Comparison of ENCODE assay signal across 22 cellular contexts in the genomic region with DNA sequence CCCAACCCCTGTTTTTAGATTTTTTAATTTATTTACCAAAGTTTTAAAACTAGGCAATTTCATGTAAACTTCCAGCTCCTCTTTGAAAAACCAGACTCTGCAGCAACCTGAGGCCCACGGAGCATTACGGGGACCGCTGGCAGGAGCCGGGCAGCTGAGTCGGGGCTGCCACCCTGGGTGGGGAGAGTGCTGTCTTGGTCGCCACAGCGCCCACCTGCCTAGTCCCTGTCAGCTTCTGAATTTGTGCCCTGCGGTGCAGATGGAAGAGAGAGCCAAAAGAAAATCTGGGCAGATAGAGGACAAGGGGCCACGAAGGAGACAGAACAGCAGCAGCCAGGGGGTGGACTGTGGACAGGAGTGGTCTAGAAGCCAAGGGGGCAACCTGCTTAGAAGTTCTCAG. TPM values are rescaled to one million over a fixed set of nuclear protein-coding genes. Genes with fewer than 3 reads are reported as not detected.
A peak's percentile ranks its signal among the peaks of the same experiment; 100 is the strongest.
DNase-seq lines count a peak whose midpoint lies in the region; ATAC-seq, FAIRE-seq and TF ChIP-seq lines count a peak whose summit lies in the region.
"Had no signal": no experiment of that assay in that cellular context is flagged by ENCODE, and none has a peak within 500 bp of the region (broad histone marks: within the 10 kb centered on the region; RNA-seq: fewer than 3 reads in every experiment).

No MANE protein-coding gene starts in this region.

- peaks cover 16% of the 10 kb centered on the region for H3K36me3 Mint-ChIP-seq in activated T-cell treated with anti-CD3 and anti-CD28 coated beads, Interleukin-2, amount 50 U/mL, for 24 hours (ENCODE audit: low read depth)
- peaks cover 5% of the 10 kb centered on the region for H3K36me3 Mint-ChIP-seq in central memory CD8-positive, alpha-beta T cell (ENCODE audit: insufficient read depth)

- 90 to 97% (median 96%) methylated on average over 9 of the region's 9 CpGs for WGBS in small intestine, 3 donors
- WGBS in ovary, 3 donors = 68 to 83% (median 81%) methylated on average over 9 of the region's 9 CpGs

- TF ChIP-seq POLR2A in Peyer's patch (IDR thresholded peaks at IDR 0.05) = no peak
- TF ChIP-seq POLR2A in ovary (IDR thresholded peaks at IDR 0.05) = no peak

- H3K27me3 ChIP-seq in Peyer's patch (no peaks in the 10 kb centered on the region), small intestine (ENCODE audit: control insufficient read depth in 2 of 2, insufficient read depth in 2 of 2, low read length in 2 of 2) (no peaks in the 10 kb centered on the region), ovary (no peaks in the 10 kb centered on the region)
- H3K27me3 ChIP-seq: cardiac muscle cell, pancreas, sigmoid colon, tibial artery had no signal

- H3K4me1 ChIP-seq in Peyer's patch = no peaks in the 10 kb centered on the region
- H3K4me1 ChIP-seq in small intestine (ENCODE audit: control insufficient read depth in 2 of 2, insufficient read depth in 1 of 2, low read depth in 1 of 2, low read length in 1 of 2) = peaks cover 0 to 1% of the 10 kb centered on the region in 2 donors
- H3K4me1 ChIP-seq in ovary (ENCODE audit: insufficient read depth) = no peaks in the 10 kb centered on the region
- H3K4me1 ChIP-seq: lower lobe of right lung had no signal

- TF ChIP-seq EP300 in ovary (IDR thresholded peaks at IDR 0.05) = no peak

- no peak for DNase-seq in activated T-cell treated with anti-CD3 and anti-CD28 coated beads, Interleukin-2, amount 50 U/mL, for 24 hours
- DNase-seq in activated T-cell treated with anti-CD3 and anti-CD28 coated beads for 4 hours (no peak), Peyer's patch (no peak), small intestine (no peak), ovary (no peak), NCI-H1694 (lab: John Stamatoyannopoulos, UW) (no peak)
- DNase-seq in central memory CD8-positive, alpha-beta T cell (ENCODE audit: low spot score in 2 of 2) = no peak
- DNase-seq: amygdala, C1 segment of cervical spinal cord, DMS153, foreskin melanocyte, lower lobe of right lung, NCI-H1417 treated with DMSO at 0.1 percent for 48 hours, NCI-H526 treated with DMSO at 0.1 percent for 48 hours, pancreas, sigmoid colon had no signal

- no peak for ATAC-seq in central memory CD8-positive, alpha-beta T cell (replicated peaks; ENCODE audit: extremely low read depth, poor library complexity, severe bottlenecking)
- ATAC-seq in HG03460 (IDR thresholded peaks at IDR 0.05; ENCODE audit: unreplicated experiment) = no peak
- ATAC-seq: HepG2, pancreas had no signal

- no peaks in the 10 kb centered on the region for H3K9me3 Mint-ChIP-seq in activated T-cell treated with anti-CD3 and anti-CD28 coated beads, Interleukin-2, amount 50 U/mL, for 24 hours
- no peaks in the 10 kb centered on the region for H3K9me3 Mint-ChIP-seq in central memory CD8-positive, alpha-beta T cell

- H3K27ac ChIP-seq in Peyer's patch (peak overlapping the region in 3 of 4 donors; percentile 47 to 64 (median 64)), small intestine (ENCODE audit: low read depth in 1 of 2, low read length in 1 of 2) (peak overlapping the region; percentile 27 to 63), ovary (no peak overlapping the region)
- H3K27ac ChIP-seq: lower lobe of right lung, pancreas, sigmoid colon, tibial artery had no signal

- TF ChIP-seq CTCF in Peyer's patch (IDR thresholded peaks at IDR 0.05) (no peak), ovary (IDR thresholded peaks at IDR 0.05) (no peak)

- no peaks in the 10 kb centered on the region for H3K27me3 Mint-ChIP-seq in activated T-cell treated with anti-CD3 and anti-CD28 coated beads, Interleukin-2, amount 50 U/mL, for 24 hours
- H3K27me3 Mint-ChIP-seq in central memory CD8-positive, alpha-beta T cell = no peaks in the 10 kb centered on the region

- peak overlapping the region; percentile 9 for H3K4me3 Mint-ChIP-seq in activated T-cell treated with anti-CD3 and anti-CD28 coated beads, Interleukin-2, amount 50 U/mL, for 24 hours
- H3K4me3 Mint-ChIP-seq in central memory CD8-positive, alpha-beta T cell = peak overlapping the region; percentile 82

- H3K4me1 Mint-ChIP-seq in activated T-cell treated with anti-CD3 and anti-CD28 coated beads, Interleukin-2, amount 50 U/mL, for 24 hours (ENCODE audit: low read depth) = peaks cover 49% of the 10 kb centered on the region
- peaks cover 49% of the 10 kb centered on the region for H3K4me1 Mint-ChIP-seq in central memory CD8-positive, alpha-beta T cell

- intact Hi-C loops in ovary (cut with DNase I) = no loop called here

- FAIRE-seq in small intestine (lab: Jason Lieb, UNC) = no peak
- FAIRE-seq: HepG2, keratinocyte, pancreas, TTC549 had no signal

- H3K4me3 ChIP-seq in Peyer's patch (no peak overlapping the region), small intestine (ENCODE audit: low read depth in 1 of 2, low read length in 2 of 2) (no peak overlapping the region), ovary (no peak overlapping the region)
- H3K4me3 ChIP-seq: cardiac muscle cell, tibial artery had no signal

- peak overlapping the region; percentile 92 for H3K27ac Mint-ChIP-seq in activated T-cell treated with anti-CD3 and anti-CD28 coated beads, Interleukin-2, amount 50 U/mL, for 24 hours
- H3K27ac Mint-ChIP-seq in central memory CD8-positive, alpha-beta T cell (ENCODE audit: low read depth) = peak overlapping the region; percentile 90

- no peaks in the 10 kb centered on the region for H3K36me3 ChIP-seq in Peyer's patch
- no peaks in the 10 kb centered on the region for H3K36me3 ChIP-seq in small intestine (ENCODE audit: control insufficient read depth in 2 of 2, insufficient read depth in 2 of 2, low read length in 2 of 2)
- H3K36me3 ChIP-seq in ovary = no peaks in the 10 kb centered on the region
- H3K36me3 ChIP-seq: cardiac muscle cell, pancreas had no signal

- H3K9me3 ChIP-seq in Peyer's patch (no peaks in the 10 kb centered on the region), small intestine (ENCODE audit: control insufficient read depth, low read depth) (no peaks in the 10 kb centered on the region), ovary (no peaks in the 10 kb centered on the region)
- H3K9me3 ChIP-seq: lower lobe of right lung, pancreas, sigmoid colon, tibial artery had no signal

RNA-seq across cellular contexts. Expression of a gene that starts 34.6 kb away (rescaled TPM):
- total RNA-seq in Peyer's patch = 10 to 100 TPM in 3 of 4 donors, 1 to 10 TPM in 1; 8.6 to 34.0 (median 19.8) TPM
- polyA plus RNA-seq in small intestine = 1 to 10 TPM; 2.2 to 6.5 (median 3.5) TPM
- total RNA-seq in ovary = 10 to 100 TPM; 10.3 to 23.0 (median 15.7) TPM
- polyA plus RNA-seq in ovary = 10 to 100 TPM in 1 of 2 donors, 1 to 10 TPM in 1; 6.5 to 17.5 TPM

Comparison
In these comparisons a context has a peak if more than half of its experiments do, and no peak if none do; other contexts are left out.
1. H3K27ac ChIP-seq: peak in Peyer's patch (3 of 4) and small intestine (2 of 2); none in ovary (0 of 2).